In the genomic region with DNA sequence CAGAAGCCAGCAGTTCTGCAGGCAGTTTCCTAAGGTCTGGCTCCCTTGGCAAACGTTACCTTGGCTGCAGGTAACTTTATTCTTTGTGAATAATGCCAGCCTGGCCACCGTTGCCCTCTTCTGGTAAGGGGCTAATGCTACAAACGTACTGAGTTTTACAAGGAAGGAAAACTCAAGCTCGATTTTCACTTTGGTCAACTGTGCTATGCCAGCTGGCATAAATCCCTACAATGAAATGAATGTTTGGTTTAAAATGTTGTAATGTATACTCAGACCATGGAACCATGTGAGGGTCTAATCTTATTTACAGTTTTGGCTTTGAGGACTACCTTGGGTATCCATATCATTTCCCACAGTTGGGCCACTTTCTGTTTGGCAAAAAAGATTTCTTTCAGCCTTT, we compare ENCODE assay signal across 8 cellular contexts.
DNase-seq lines count a peak whose midpoint lies in the region; ATAC-seq and TF ChIP-seq lines count a peak whose summit lies in the region.

No MANE protein-coding gene starts in this region.

- in situ Hi-C loops in mammary epithelial cell (cut with MboI; ENCODE audit: low sequenced_read_pairs in 2 of 2) = loop anchor here (10.0 kb wide), 1 partner anchor 62 kb away; no protein-coding TSS in a partner anchor

- dilution Hi-C loops in mammary epithelial cell (cut with HindIII; ENCODE audit: low sequenced_read_pairs) = no loop called here

- no peak overlapping the region for H2AFZ ChIP-seq in mammary epithelial cell (ENCODE audit: low read depth, low read length)

- H3K9me3 ChIP-seq in mammary epithelial cell (replicated peaks; ENCODE audit: insufficient read depth, low read length) = no peaks in the 10 kb centered on the region

- H4K20me1 ChIP-seq in mammary epithelial cell (ENCODE audit: insufficient read depth, low read length) = no peaks in the 10 kb centered on the region

- intact Hi-C loops in mammary epithelial cell (cut with micrococcal nuclease) = loop anchor here (1.0 to 5.0 kb wide), 4 partner anchors 67 to 558 kb away; partner anchors contain the start of gene MKKS

- no peaks in the 10 kb centered on the region for H3K36me3 ChIP-seq in mammary epithelial cell (ENCODE audit: insufficient read depth, low read length)

- no peak overlapping the region for H3K27ac ChIP-seq in mammary epithelial cell (ENCODE audit: insufficient read depth, low read depth, low read length)

- no peak overlapping the region for H3K4me3 ChIP-seq in mammary epithelial cell (replicated peaks in 1 of 3; ENCODE audit: insufficient read depth in 1 of 3, low read depth in 2 of 3, low read length in 3 of 3)

- H3K27me3 ChIP-seq in mammary epithelial cell (ENCODE audit: insufficient read depth, low read length) = no peaks in the 10 kb centered on the region

- no TSS peak for BruUV-seq in mammary epithelial cell (replicated peaks; lab: Mats Ljungman, UMichigan)

- H3K4me1 ChIP-seq in mammary epithelial cell (ENCODE audit: insufficient read depth, low read length) = peaks cover 28% of the 10 kb centered on the region

- 7% methylated on average over 4 of the region's 4 CpGs for WGBS in mammary epithelial cell (ENCODE audit: low coverage, missing lambda C conversion rate)

- TF ChIP-seq CTCF in mammary epithelial cell (conservative IDR thresholded peaks at IDR 0.05 in 1 of 2, IDR thresholded peaks at IDR 0.05 in 1 of 2; ENCODE audit: extremely low read depth in 1 of 2, insufficient read depth in 1 of 2, low read depth in 1 of 2, low read length in 2 of 2) = peak; percentile 51 to 76

- CTCF ChIA-PET in mammary epithelial cell (lab: Charles Lee; ENCODE audit: low non-redundant PET) = interaction anchor here (0.6 to 0.8 kb wide), 2 partner anchors 26 to 112 kb away, joined by 4 to 7 read pairs; no protein-coding TSS in a partner anchor

- DNase-seq in activated CD4-positive, CD25-positive, alpha-beta regulatory T cell treated with anti-CD3 and anti-CD28 coated beads, Interleukin-2, amount 50 U/mL, for 16 hours (ENCODE audit: low read depth, low spot score) = peak; percentile 10
- DNase-seq in activated CD4-positive, CD25-positive, alpha-beta regulatory T cell treated with anti-CD3 and anti-CD28 coated beads, Interleukin-2, amount 50 U/mL, for 72 hours = no peak
- DNase-seq in NCI-H2171 treated with DMSO at 0.1 percent for 48 hours (lab: John Stamatoyannopoulos, UW) (peak; percentile 65), mammary epithelial cell (no peak), renal cortical epithelial cell (ENCODE audit: low read depth) (peak; percentile 34), AG20443 (ENCODE audit: low spot score) (no peak)

- H3K79me2 ChIP-seq in mammary epithelial cell (ENCODE audit: insufficient read depth, low read length) = no peaks in the 10 kb centered on the region

- peak overlapping the region; percentile 53 for H3K4me2 ChIP-seq in mammary epithelial cell (ENCODE audit: insufficient read depth, low read depth, low read length)

- no peak overlapping the region for H3K9ac ChIP-seq in mammary epithelial cell (ENCODE audit: insufficient read depth, low read length)

- ATAC-seq in GM21515 (IDR thresholded peaks at IDR 0.05; ENCODE audit: unreplicated experiment) (no peak), HG03460 (IDR thresholded peaks at IDR 0.05; ENCODE audit: unreplicated experiment) (no peak)

Comparison
In these comparisons a context has a peak if more than half of its experiments do, and no peak if none do; other contexts are left out.
1. DNase-seq: peak in activated CD4-positive, CD25-positive, alpha-beta regulatory T cell treated with anti-CD3 and anti-CD28 coated beads, Interleukin-2, amount 50 U/mL, for 16 hours (single experiment), NCI-H2171 treated with DMSO at 0.1 percent for 48 hours (single experiment) and renal cortical epithelial cell (single experiment); none in activated CD4-positive, CD25-positive, alpha-beta regulatory T cell treated with anti-CD3 and anti-CD28 coated beads, Interleukin-2, amount 50 U/mL, for 72 hours (single experiment), mammary epithelial cell (single experiment) and AG20443 (single experiment).